Comparison of ENCODE assay signal across 22 cellular contexts in the genomic region with DNA sequence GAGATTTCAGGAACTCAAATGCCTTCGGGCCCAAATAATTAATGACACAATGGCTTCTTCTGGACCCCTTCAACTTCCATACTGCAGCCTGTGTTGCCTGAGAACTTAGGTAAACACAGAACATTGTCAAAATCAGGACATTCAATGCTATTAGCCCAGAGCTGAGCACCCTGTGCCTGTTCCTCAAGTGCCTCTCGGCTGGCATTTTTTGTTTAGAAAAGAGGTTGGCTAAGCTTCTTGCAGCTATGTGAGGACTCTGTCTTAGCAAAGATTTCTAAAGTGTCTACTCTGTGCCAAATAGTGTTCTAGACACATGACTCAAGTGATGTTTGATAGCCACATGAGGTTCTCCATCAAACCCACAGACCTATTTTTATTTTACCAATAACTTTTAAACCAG.
"Had no signal": no experiment of that assay in that cellular context is flagged by ENCODE, and none has a peak within 500 bp of the region (broad histone marks: within the 10 kb centered on the region; RNA-seq: fewer than 3 reads in every experiment).

No MANE protein-coding gene starts in this region.

- H3K27ac ChIP-seq: SJSA1, SK-N-MC had no signal

- H3K9me3 ChIP-seq: MG63, SJSA1 had no signal

- H3K4me1 ChIP-seq: SJSA1 had no signal

- ATAC-seq: T-cell had no signal

- H3K36me3 ChIP-seq: MG63, SJSA1 had no signal

- H3K4me3 ChIP-seq: MG63, SJSA1, SK-N-MC had no signal

- DNase-seq: Karpas-422, KG1, MG63, NCI-H1092, NCI-H1105 treated with DMSO at 0.1 percent for 48 hours, NCI-H1417 treated with DMSO at 0.1 percent for 48 hours, NCI-H187 treated with DMSO at 0.1 percent for 48 hours, NCI-H2029 treated with DMSO at 0.1 percent for 48 hours, NCI-H2171, NCI-H226, NCI-H446, NCI-H510A, NCI-H524 treated with DMSO at 0.1 percent for 48 hours, NCI-H69, NCI-H774, Right ventricle myocardium superior, RPMI8226, SIG-M5, SW 1271, T-cell had no signal

- H3K27me3 ChIP-seq: MG63, SJSA1 had no signal
